Comparison of ENCODE assay signal across 23 cellular contexts in the genomic region with DNA sequence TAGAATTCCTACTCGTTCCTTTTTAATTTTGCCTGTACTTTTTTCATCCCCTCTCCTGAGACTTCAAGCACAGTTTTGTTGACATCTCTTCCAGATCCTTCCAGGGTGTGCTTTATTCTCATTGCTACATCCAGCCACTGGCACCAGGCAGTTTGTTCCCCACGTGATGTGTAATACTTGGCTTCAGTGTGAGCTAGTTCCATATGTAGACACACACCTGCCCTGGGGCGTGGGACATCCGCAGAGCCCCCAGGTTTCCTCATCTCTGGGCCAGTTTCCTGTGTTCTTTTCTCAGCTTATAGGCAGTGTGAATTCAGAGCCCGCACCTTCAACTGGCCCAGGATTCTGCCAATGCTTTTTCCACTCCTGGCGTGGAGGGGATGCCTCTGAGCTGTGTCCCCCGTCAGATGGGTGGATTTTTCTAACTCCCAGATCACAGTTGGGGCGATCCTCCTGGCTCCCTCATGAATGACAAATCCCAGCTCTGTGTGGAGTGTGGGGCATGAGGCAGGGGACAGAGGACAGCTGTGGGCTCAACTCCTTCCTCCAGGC. TPM values are rescaled to one million over a fixed set of nuclear protein-coding genes. Genes with fewer than 3 reads are reported as not detected.
"Had no signal": no experiment of that assay in that cellular context is flagged by ENCODE, and none has a peak within 500 bp of the region (broad histone marks: within the 10 kb centered on the region; RNA-seq: fewer than 3 reads in every experiment).

No MANE protein-coding gene starts in this region.

- H3K27me3 ChIP-seq: thyroid gland, uterus had no signal

- H3K9me3 Mint-ChIP-seq: naive thymus-derived CD8-positive, alpha-beta T cell; type B pancreatic cell had no signal

- H3K36me3 Mint-ChIP-seq: naive thymus-derived CD8-positive, alpha-beta T cell; type B pancreatic cell had no signal

- ATAC-seq: left colon; naive thymus-derived CD8-positive, alpha-beta T cell; pancreas; right cardiac atrium had no signal

- H3K4me1 ChIP-seq: pancreas, suprapubic skin, uterus had no signal

- H3K36me3 ChIP-seq: pancreas, suprapubic skin, thyroid gland, uterus had no signal

- DNase-seq: cortex of kidney; dorsolateral prefrontal cortex; effector CD8-positive, alpha-beta T cell; foreskin melanocyte; head of caudate nucleus; left colon; mesendoderm; naive thymus-derived CD8-positive, alpha-beta T cell; pancreas; right cardiac atrium; small intestine; stimulated activated CD4-positive, alpha-beta T cell treated with anti-CD3 and anti-CD28 coated beads, Interleukin-12 subunit alpha, Interleukin-12 subunit beta, amount 100 ng/mL, for 4 hours; stimulated activated naive CD4-positive, alpha-beta T cell treated with Interleukin-2 at 50 U/mL for 16 hours; thyroid gland; uterus had no signal

- H3K27ac ChIP-seq: hepatocyte, pancreas, suprapubic skin, thyroid gland, uterus had no signal

- H3K9me3 ChIP-seq: pancreas, suprapubic skin, thyroid gland, uterus had no signal

- H3K4me3 Mint-ChIP-seq: type B pancreatic cell had no signal

- H3K27ac Mint-ChIP-seq: progenitor cell of endocrine pancreas, type B pancreatic cell had no signal

- H3K4me3 ChIP-seq: dorsolateral prefrontal cortex, hepatocyte, pancreas, suprapubic skin, thyroid gland, uterus had no signal

RNA-seq across cellular contexts. Expression of a gene that starts 46.6 kb away (rescaled TPM):
- total RNA-seq: kidney epithelial cell, lung microvascular endothelial cell, mononuclear cell, progenitor cell of endocrine pancreas, thyroid gland had no signal
- polyA plus RNA-seq: neural cell had no signal
